11 cellular contexts compared by ENCODE assay signal in the genomic region with DNA sequence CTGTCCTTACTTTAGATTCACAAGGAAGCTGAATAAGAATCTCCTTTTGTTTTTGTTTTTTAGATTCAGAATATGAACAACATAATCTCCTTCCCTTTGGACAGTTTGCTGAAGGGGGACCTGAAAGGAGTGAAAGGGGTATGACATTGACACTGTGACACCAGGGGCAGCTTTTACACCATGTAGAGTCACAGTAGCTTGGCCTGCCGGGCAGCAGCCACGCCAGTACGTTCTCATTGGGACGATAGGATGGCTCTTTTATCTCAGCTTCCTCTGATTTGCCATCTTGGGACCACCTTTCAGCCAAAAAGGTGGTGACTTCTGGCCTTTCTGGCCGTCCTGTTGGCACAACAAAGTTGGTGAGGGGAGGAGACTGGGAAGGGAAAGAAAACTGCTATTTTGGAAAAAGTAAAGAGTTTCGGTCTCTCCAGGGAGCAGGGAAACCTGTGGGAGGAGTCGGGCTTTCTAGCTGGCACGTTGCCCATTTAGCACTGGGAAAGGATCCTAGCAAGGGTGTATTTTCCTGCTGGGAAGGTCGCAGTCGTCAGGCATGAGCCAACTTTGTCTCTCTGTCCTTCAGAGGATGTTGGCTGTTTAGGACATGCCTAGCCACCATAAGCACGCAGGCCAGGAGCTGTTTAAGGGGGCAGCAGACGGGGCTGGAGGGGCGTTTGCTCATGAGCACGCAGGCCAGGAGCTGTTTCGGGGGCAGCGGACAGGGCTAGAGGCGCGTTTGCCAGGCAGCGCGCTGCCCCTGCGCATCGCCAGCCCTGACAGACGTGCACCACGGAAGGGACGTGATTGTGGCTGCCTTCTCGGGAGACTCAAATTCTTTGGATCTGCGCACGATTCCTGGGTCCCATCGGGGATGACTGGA.
DNase-seq lines count a peak whose midpoint lies in the region; ATAC-seq and TF ChIP-seq lines count a peak whose summit lies in the region.
"Had no signal": no experiment of that assay in that cellular context is flagged by ENCODE, and none has a peak within 500 bp of the region (broad histone marks: within the 10 kb centered on the region; RNA-seq: fewer than 3 reads in every experiment).

No MANE protein-coding gene starts in this region.

- H3K36me3 ChIP-seq in right lobe of liver (no peaks in the 10 kb centered on the region), testis (ENCODE audit: low read depth, missing control alignments) (no peaks in the 10 kb centered on the region), PC-3 (ENCODE audit: low read depth, low read length) (peaks cover 36% of the 10 kb centered on the region)

- H3K27me3 ChIP-seq in right lobe of liver (no peaks in the 10 kb centered on the region), testis (no peaks in the 10 kb centered on the region), PC-3 (ENCODE audit: low read length) (no peaks in the 10 kb centered on the region)

- TF ChIP-seq CTCF in coronary artery (IDR thresholded peaks at IDR 0.05) (no peak), right lobe of liver (IDR thresholded peaks at IDR 0.05) (no peak), testis (IDR thresholded peaks at IDR 0.05) (no peak), PC-3 (conservative IDR thresholded peaks at IDR 0.05; ENCODE audit: low read depth, low read length) (no peak)

- H3K4me3 ChIP-seq in coronary artery, result peak overlapping the region; percentile 18
- H3K4me3 ChIP-seq in right lobe of liver, result no peak overlapping the region
- H3K4me3 ChIP-seq in testis, result no peak overlapping the region
- no peak overlapping the region for H3K4me3 ChIP-seq in PC-3 (ENCODE audit: low read length)
- H3K4me3 ChIP-seq: GM23338 had no signal

- H2AFZ ChIP-seq in PC-3 (ENCODE audit: low read length), result no peak overlapping the region
- H2AFZ ChIP-seq: GM23338 had no signal

- no peak overlapping the region for H3K9ac ChIP-seq in PC-3 (ENCODE audit: low read length)

- ATAC-seq in right lobe of liver, result peak; percentile 64 to 81 (median 70)
- no peak for ATAC-seq in PC-3
- no peak for ATAC-seq in GM18868 (IDR thresholded peaks at IDR 0.05; ENCODE audit: unreplicated experiment)
- ATAC-seq: activated naive CD8-positive, alpha-beta T cell treated with anti-CD3 and anti-CD28 coated beads, Interleukin-2, amount 50 U/mL, for 24 hours had no signal

- CTCF ChIA-PET in PC-3 (lab: Charles Lee), result no interaction called here

- TF ChIP-seq POLR2A in right lobe of liver (IDR thresholded peaks at IDR 0.05), result no peak
- no peak for TF ChIP-seq POLR2A in testis (IDR thresholded peaks at IDR 0.05)

- no peaks in the 10 kb centered on the region for H3K9me3 ChIP-seq in right lobe of liver
- no peaks in the 10 kb centered on the region for H3K9me3 ChIP-seq in testis
- H3K9me3 ChIP-seq in PC-3 (ENCODE audit: low read length), result no peaks in the 10 kb centered on the region

- H3K4me1 ChIP-seq in right lobe of liver (no peaks in the 10 kb centered on the region), testis (peaks cover 9% of the 10 kb centered on the region), PC-3 (ENCODE audit: insufficient read depth, low read length) (peaks cover 12% of the 10 kb centered on the region)

- DNase-seq in NCI-H69 (lab: John Stamatoyannopoulos, UW) (peak; percentile 71), coronary artery (ENCODE audit: low spot score) (no peak), right lobe of liver (peak in 2 of 3 donors; percentile 56 to 57), testis (peak; percentile 51), PC-3 (no peak)
- no peak for DNase-seq in activated CD8-positive, alpha-beta memory T cell treated with anti-CD3 and anti-CD28 coated beads, Interleukin-2, amount 50 U/mL, for 4 hours
- DNase-seq: activated naive CD8-positive, alpha-beta T cell treated with anti-CD3 and anti-CD28 coated beads, Interleukin-2, amount 50 U/mL, for 24 hours; NCI-H1436 treated with DMSO at 0.1 percent for 48 hours; stimulated activated naive CD4-positive, alpha-beta T cell had no signal

- no peaks in the 10 kb centered on the region for H3K9me2 ChIP-seq in PC-3 (replicated peaks; ENCODE audit: low read length)

- no peaks in the 10 kb centered on the region for H4K20me1 ChIP-seq in PC-3 (ENCODE audit: low read length)

- no TSS peak for BruUV-seq in PC-3 (replicated peaks; lab: Mats Ljungman, UMichigan)

- H3K79me2 ChIP-seq in PC-3 (ENCODE audit: low read length), result peaks cover 44% of the 10 kb centered on the region

- intact Hi-C loops in right lobe of liver (cut with DNase I), result no loop called here
- intact Hi-C loops in testis (cut with DNase I; ENCODE audit: low total_unique reads), result no loop called here
- intact Hi-C loops in PC-3 (cut with micrococcal nuclease), result no loop called here

- no peaks in the 10 kb centered on the region for H3F3A ChIP-seq in PC-3 (ENCODE audit: low read length, unreplicated experiment)

- peak overlapping the region; percentile 43 to 77 for H3K27ac ChIP-seq in coronary artery
- H3K27ac ChIP-seq in right lobe of liver, result peak overlapping the region in 2 of 3 donors; percentile 4 to 33
- H3K27ac ChIP-seq in testis, result peak overlapping the region in 1 of 2 donors; percentile 54
- no peak overlapping the region for H3K27ac ChIP-seq in PC-3 (ENCODE audit: low read length)

- WGBS in right lobe of liver (ENCODE audit: insufficient coverage, low coverage, low lambda C conversion rate, missing lambda C conversion rate), result 63% methylated on average over 15 of the region's 29 CpGs
- WGBS in testis, 2 donors, result 27 to 59% methylated on average over 14 to 29 of the region's 29 CpGs

- no peak overlapping the region for H3K4me2 ChIP-seq in PC-3 (ENCODE audit: low read length)
- H3K4me2 ChIP-seq: GM23338 had no signal

- POLR2A ChIA-PET in PC-3 (lab: Charles Lee; ENCODE audit: unreplicated experiment), result no interaction called here

Comparison
In these comparisons a context has a peak if more than half of its experiments do, and no peak if none do; other contexts are left out.
1. DNase-seq: peak in NCI-H69 (single experiment), right lobe of liver (2 of 3) and testis (single experiment); none in coronary artery (single experiment), PC-3 (single experiment) and activated CD8-positive, alpha-beta memory T cell treated with anti-CD3 and anti-CD28 coated beads, Interleukin-2, amount 50 U/mL, for 4 hours (single experiment).
2. ATAC-seq: peak in right lobe of liver (4 of 4); none in PC-3 (single experiment) and GM18868 (single experiment).